8 cellular contexts compared by ENCODE assay signal in genomic region chr22:20803696-20804324, GRCh38.
DNase-seq lines count a peak whose midpoint lies in the region; ATAC-seq lines count a peak whose summit lies in the region.

No MANE protein-coding gene starts in this region.

- ATAC-seq in stimulated activated naive B cell treated with anti-CD40 and anti-IgM and Interleukin-4, amounts not matched to agents 10 μg/mL and 1 μg/mL and 100 μg/mL, for 72 hours (replicated peaks), result no peak
- ATAC-seq in HG02588 (IDR thresholded peaks at IDR 0.05; ENCODE audit: unreplicated experiment), result no peak

- H3K4me1 Mint-ChIP-seq in stimulated activated naive B cell treated with anti-CD40 and anti-IgM and Interleukin-4, amounts not matched to agents 10 μg/mL and 1 μg/mL and 100 μg/mL, for 72 hours, result peaks cover 4 to 5% of the 10 kb centered on the region in 2 donors

- no peak overlapping the region for H3K4me3 Mint-ChIP-seq in stimulated activated naive B cell treated with anti-CD40 and anti-IgM and Interleukin-4, amounts not matched to agents 10 μg/mL and 1 μg/mL and 100 μg/mL, for 72 hours

- no peaks in the 10 kb centered on the region for H3K9me3 Mint-ChIP-seq in stimulated activated naive B cell treated with anti-CD40 and anti-IgM and Interleukin-4, amounts not matched to agents 10 μg/mL and 1 μg/mL and 100 μg/mL, for 72 hours

- DNase-seq in ELF-1 (ENCODE audit: low read depth, low spot score), result peak; percentile 45
- peak; percentile 27 for DNase-seq in NAMALWA (ENCODE audit: low spot score)
- DNase-seq in activated naive CD4-positive, alpha-beta T cell treated with anti-CD3 and anti-CD28 coated beads, Interleukin-2, amount 50 U/mL, for 16 hours, result peak; percentile 41
- DNase-seq in iPS DF 4.7 (ENCODE audit: extremely low read depth, low spot score), result peak; percentile 33
- no peak for DNase-seq in stimulated activated naive B cell treated with anti-CD40 and anti-IgM and Interleukin-4, amounts not matched to agents 10 μg/mL and 1 μg/mL and 100 μg/mL, for 72 hours
- DNase-seq in OCI-M2 (lab: John Stamatoyannopoulos, UW; ENCODE audit: unreplicated experiment), result no peak
- no peak for DNase-seq in COR-L47 (lab: John Stamatoyannopoulos, UW)

- peaks cover 46 to 66% of the 10 kb centered on the region in 2 donors for H3K36me3 Mint-ChIP-seq in stimulated activated naive B cell treated with anti-CD40 and anti-IgM and Interleukin-4, amounts not matched to agents 10 μg/mL and 1 μg/mL and 100 μg/mL, for 72 hours

- no peaks in the 10 kb centered on the region for H3K27me3 Mint-ChIP-seq in stimulated activated naive B cell treated with anti-CD40 and anti-IgM and Interleukin-4, amounts not matched to agents 10 μg/mL and 1 μg/mL and 100 μg/mL, for 72 hours

- peak overlapping the region; percentile 51 for H3K27ac Mint-ChIP-seq in stimulated activated naive B cell treated with anti-CD40 and anti-IgM and Interleukin-4, amounts not matched to agents 10 μg/mL and 1 μg/mL and 100 μg/mL, for 72 hours

Comparison
In these comparisons a context has a peak if more than half of its experiments do, and no peak if none do; other contexts are left out.
1. DNase-seq: peak in ELF-1 (single experiment), NAMALWA (single experiment), activated naive CD4-positive, alpha-beta T cell treated with anti-CD3 and anti-CD28 coated beads, Interleukin-2, amount 50 U/mL, for 16 hours (single experiment) and iPS DF 4.7 (single experiment); none in stimulated activated naive B cell treated with anti-CD40 and anti-IgM and Interleukin-4, amounts not matched to agents 10 μg/mL and 1 μg/mL and 100 μg/mL, for 72 hours (single experiment), OCI-M2 (single experiment) and COR-L47 (single experiment).